ENCODE assay signal across 13 cellular contexts in genomic region chr17:21667413-21668117, GRCh38. TPM values are rescaled to one million over a fixed set of nuclear protein-coding genes. Genes with fewer than 3 reads are reported as not detected.
A peak's percentile ranks its signal among the peaks of the same experiment; 100 is the strongest.
DNase-seq lines count a peak whose midpoint lies in the region; ATAC-seq and TF ChIP-seq lines count a peak whose summit lies in the region.
"Not testable (repeated sequence)": the region's sequence is repeated elsewhere in the genome, so short reads cannot be mapped to it uniquely, and the experiment has no call there.
"Had no signal": no experiment of that assay in that cellular context is flagged by ENCODE, and none has a peak within 500 bp of the region (broad histone marks: within the 10 kb centered on the region; RNA-seq: fewer than 3 reads in every experiment).

No MANE protein-coding gene starts in this region.

- H3K56ac ChIP-seq in H9 (ENCODE audit: insufficient read length, low read depth, low read length) = not testable (repeated sequence)

- TF ChIP-seq CTCF in H9 (conservative IDR thresholded peaks at IDR 0.05); lung (IDR thresholded peaks at IDR 0.05; ENCODE audit: control extremely low read depth, extremely low read depth): not testable (repeated sequence)

- H3K27me3 ChIP-seq in H9 (ENCODE audit: insufficient read depth, low read length); lung (ENCODE audit: control insufficient read depth, insufficient read depth): not testable (repeated sequence)
- peaks cover 20% of the 10 kb centered on the region for H3K27me3 ChIP-seq in NT2/D1 (ENCODE audit: insufficient read depth, insufficient read length)

- not testable (repeated sequence) for H2AK5ac ChIP-seq in H9 (ENCODE audit: insufficient read length, low read length)

- ATAC-seq in lung (ENCODE audit: insufficient read depth, low FRiP score) = not testable (repeated sequence)

- H3K36me3 Mint-ChIP-seq in H9 (ENCODE audit: insufficient read depth in 1 of 3, low read depth in 3 of 3) = peaks cover 12 to 72% (median 35%) of the 10 kb centered on the region in 3 experiments
- H3K36me3 Mint-ChIP-seq in activated T-cell treated with anti-CD3 and anti-CD28 coated beads, Interleukin-2, amount 50 U/mL, for 24 hours (ENCODE audit: low read depth) = not testable (repeated sequence)

- not testable (repeated sequence) for H3K18ac ChIP-seq in H9 (ENCODE audit: insufficient read length, low read depth, low read length)

- not testable (repeated sequence) for H3K9ac ChIP-seq in H9 (ENCODE audit: extremely low read depth, insufficient read length, low read length); NT2/D1 (ENCODE audit: insufficient read length, low read depth)

- H3K79me1 ChIP-seq in H9 (ENCODE audit: insufficient read depth, low read depth, low read length, poor library complexity, severe bottlenecking) = not testable (repeated sequence)

- H3K4ac ChIP-seq in H9 (ENCODE audit: low read depth, low read length) = not testable (repeated sequence)

- H3K79me2 ChIP-seq in H9 (ENCODE audit: insufficient read depth, low read length) = not testable (repeated sequence)

- H3K4me1 ChIP-seq in H9 (ENCODE audit: insufficient read depth, low read length); lung (ENCODE audit: control insufficient read depth in 2 of 2, insufficient read depth in 2 of 2, low read length in 2 of 2): not testable (repeated sequence)
- peaks cover 13% of the 10 kb centered on the region for H3K4me1 ChIP-seq in NT2/D1 (ENCODE audit: insufficient read depth, insufficient read length)

- not testable (repeated sequence) for H2BK120ac ChIP-seq in H9 (ENCODE audit: low read depth, low read length, poor library complexity, severe bottlenecking)

- H4K8ac ChIP-seq in H9 (replicated peaks; ENCODE audit: insufficient read length, low read depth, low read length) = not testable (repeated sequence)

- not testable (repeated sequence) for H2AFZ ChIP-seq in H9 (ENCODE audit: low read length)

- not testable (repeated sequence) for H3K4me1 Mint-ChIP-seq in H9; activated T-cell treated with anti-CD3 and anti-CD28 coated beads, Interleukin-2, amount 50 U/mL, for 24 hours (ENCODE audit: low read depth)

- not testable (repeated sequence) for H3K4me3 Mint-ChIP-seq in H9; activated T-cell treated with anti-CD3 and anti-CD28 coated beads, Interleukin-2, amount 50 U/mL, for 24 hours

- not testable (repeated sequence) for H3K14ac ChIP-seq in H9 (ENCODE audit: insufficient read depth, low read length)

- intact Hi-C loops in cardiac septum (cut with DNase I); posterior vena cava (cut with DNase I): not testable (repeated sequence)

- not testable (repeated sequence) for H2BK5ac ChIP-seq in H9 (ENCODE audit: insufficient read length, low read length)

- H3K36me3 ChIP-seq in NT2/D1 (ENCODE audit: insufficient read depth, insufficient read length, low read length); lung (ENCODE audit: control insufficient read depth in 2 of 2, insufficient read depth in 2 of 2, low read length in 2 of 2): not testable (repeated sequence)

- peaks cover 86 to 93% of the 10 kb centered on the region in 2 experiments for H3K9me3 Mint-ChIP-seq in H9
- H3K9me3 Mint-ChIP-seq in activated T-cell treated with anti-CD3 and anti-CD28 coated beads, Interleukin-2, amount 50 U/mL, for 24 hours = peaks cover 19% of the 10 kb centered on the region

- DNase-seq in H9 (peak; percentile 25), NT2/D1 (ENCODE audit: low read depth, low spot score) (peak; percentile 39), cardiac septum (ENCODE audit: low spot score) (peak; percentile 60), lung (ENCODE audit: low spot score) (peak; percentile 28), posterior vena cava (ENCODE audit: low spot score) (peak; percentile 78)
- peak; percentile 20 for DNase-seq in activated T-cell treated with anti-CD3 and anti-CD28 coated beads, Interleukin-2, amount 50 U/mL, for 24 hours

- no CpG with 5 or more reads among the region's 7 CpGs for WGBS in H9 (ENCODE audit: extremely low coverage, insufficient read length, low lambda C conversion rate)
- WGBS in lung, 2 donors = 40 to 55% methylated on average over 7 of the region's 7 CpGs

- H4K5ac ChIP-seq in H9 (ENCODE audit: insufficient read length, low read depth, low read length) = not testable (repeated sequence)

- H3K23ac ChIP-seq in H9 (ENCODE audit: insufficient read length, low read depth, low read length) = not testable (repeated sequence)

- H2BK15ac ChIP-seq in H9 (ENCODE audit: low read depth, low read length) = not testable (repeated sequence)

- not testable (repeated sequence) for H4K91ac ChIP-seq in H9 (ENCODE audit: insufficient read length, low read depth, low read length)

- not testable (repeated sequence) for H2BK12ac ChIP-seq in H9 (ENCODE audit: insufficient read length, low read depth, low read length)

- H3K27ac ChIP-seq in H9 (ENCODE audit: insufficient read length, low read depth, low read length); lung (ENCODE audit: low read depth in 1 of 2, low read length in 1 of 2): not testable (repeated sequence)

- not testable (repeated sequence) for H3K4me3 ChIP-seq in NT2/D1 (ENCODE audit: insufficient read length, low read depth); lung

- H4K20me1 ChIP-seq in H9 (ENCODE audit: control insufficient read depth, insufficient read depth, insufficient read length) = not testable (repeated sequence)

- H3K27me3 Mint-ChIP-seq in H9 (ENCODE audit: low read depth) = peaks cover 14% of the 10 kb centered on the region
- H3K27me3 Mint-ChIP-seq in activated T-cell treated with anti-CD3 and anti-CD28 coated beads, Interleukin-2, amount 50 U/mL, for 24 hours = not testable (repeated sequence)

- H3K23me2 ChIP-seq in H9 (ENCODE audit: insufficient read length, low read depth, low read length, poor library complexity, severe bottlenecking) = not testable (repeated sequence)

- peaks cover 76% of the 10 kb centered on the region for H3K9me3 ChIP-seq in H9 (ENCODE audit: control insufficient read depth, low read depth, low read length)
- not testable (repeated sequence) for H3K9me3 ChIP-seq in NT2/D1 (ENCODE audit: insufficient read depth, low read length)
- peaks cover 0 to 11% of the 10 kb centered on the region in 2 donors for H3K9me3 ChIP-seq in lung (ENCODE audit: control insufficient read depth in 2 of 2, insufficient read depth in 1 of 2, low read length in 1 of 2)

- H3K27ac Mint-ChIP-seq in H9; activated T-cell treated with anti-CD3 and anti-CD28 coated beads, Interleukin-2, amount 50 U/mL, for 24 hours: not testable (repeated sequence)

- not testable (repeated sequence) for H3T11ph ChIP-seq in H9 (ENCODE audit: low read length)

- H3K4me2 ChIP-seq in H9 (ENCODE audit: insufficient read depth, insufficient read length, low read length) = not testable (repeated sequence)

- not testable (repeated sequence) for H2BK20ac ChIP-seq in H9 (ENCODE audit: low read depth, low read length, poor library complexity, severe bottlenecking)

RNA-seq across cellular contexts. Expression of gene KCNJ18, which starts 24.8 kb away (rescaled TPM):
- total RNA-seq in H9 (2021) (not detected in 2 replicates), cardiac septum (not detected), lung (not detected), posterior vena cava (not detected)
- not detected for polyA plus RNA-seq in lung
- total RNA-seq: CD8-positive, alpha-beta T cell; H1; HFFc6; HT1080 had no signal
- polyA plus RNA-seq: A549, AG04450, CD14-positive monocyte, H1 had no signal

Comparison
In these comparisons a context has a peak if more than half of its experiments do, and no peak if none do; other contexts are left out.
1. DNase-seq: peak in every context shown above with its lines; median percentile 78 in posterior vena cava; 60 in cardiac septum; 39 in NT2/D1; 28 in lung; 25 in H9; 20 in activated T-cell treated with anti-CD3 and anti-CD28 coated beads, Interleukin-2, amount 50 U/mL, for 24 hours.